2 cellular contexts compared by ENCODE assay signal in the genomic region with DNA sequence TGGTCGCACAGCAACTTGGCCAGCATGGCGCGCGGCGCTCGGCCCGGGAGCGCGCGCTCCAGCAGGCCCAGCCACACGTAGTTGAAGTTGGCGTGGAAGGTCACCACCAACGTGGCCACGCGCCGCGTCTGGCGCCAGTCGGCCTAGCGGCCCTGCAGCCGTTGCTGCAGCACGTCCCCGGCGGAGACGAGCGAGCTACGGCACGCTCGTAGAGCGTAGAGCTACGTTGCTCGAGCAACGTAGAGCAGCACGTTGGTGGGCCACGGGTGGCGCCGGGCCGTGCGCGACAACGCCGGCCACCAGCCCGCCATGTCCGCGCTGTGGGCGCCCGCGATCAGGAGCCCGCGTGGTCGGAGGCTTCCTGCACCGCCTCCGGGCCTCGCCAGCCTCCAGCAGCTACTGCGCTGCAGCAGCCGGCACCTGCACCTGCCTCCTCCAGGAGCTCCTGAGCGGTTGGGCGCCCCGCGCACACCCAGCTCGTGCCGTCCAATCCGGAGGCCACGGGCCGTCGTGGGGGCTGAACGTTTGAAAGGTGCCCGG.
TF ChIP-seq lines count a peak whose summit lies in the region.

No MANE protein-coding gene starts in this region.

TF ChIP-seq in Ishikawa, 13 proteins besides CTCF, POLR2A, EP300 and RAD21:
- TF ChIP-seq NFIC (IDR thresholded peaks at IDR 0.05), result no peak
- TF ChIP-seq, protein P1, sequence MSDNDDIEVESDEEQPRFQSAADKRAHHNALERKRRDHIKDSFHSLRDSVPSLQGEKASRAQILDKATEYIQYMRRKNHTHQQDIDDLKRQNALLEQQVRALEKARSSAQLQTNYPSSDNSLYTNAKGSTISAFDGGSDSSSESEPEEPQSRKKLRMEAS (IDR thresholded peaks at IDR 0.05), result peak; percentile 87
- no peak for TF ChIP-seq CREB1 (IDR thresholded peaks at IDR 0.05; ENCODE audit: low read depth)
- no peak for TF ChIP-seq FOXM1 (IDR thresholded peaks at IDR 0.05; ENCODE audit: borderline replicate concordance, low read depth)
- TF ChIP-seq CEBPB (IDR thresholded peaks at IDR 0.05), result no peak
- peak; percentile 52; the same call in 1 of the 2 replicates for TF ChIP-seq YY1 (IDR thresholded peaks at IDR 0.05; ENCODE audit: low read depth)
- peak; percentile 50; the same call in 1 of the 2 replicates for TF ChIP-seq TCF12 (IDR thresholded peaks at IDR 0.05; ENCODE audit: low read depth)
- 0 out of 2 replicates have a peak, but pooled peaks have one; percentile 25 for TF ChIP-seq EGR1 (IDR thresholded peaks at IDR 0.05)
- TF ChIP-seq TEAD4 (IDR thresholded peaks at IDR 0.05), result no peak
- TF ChIP-seq, protein P2, sequence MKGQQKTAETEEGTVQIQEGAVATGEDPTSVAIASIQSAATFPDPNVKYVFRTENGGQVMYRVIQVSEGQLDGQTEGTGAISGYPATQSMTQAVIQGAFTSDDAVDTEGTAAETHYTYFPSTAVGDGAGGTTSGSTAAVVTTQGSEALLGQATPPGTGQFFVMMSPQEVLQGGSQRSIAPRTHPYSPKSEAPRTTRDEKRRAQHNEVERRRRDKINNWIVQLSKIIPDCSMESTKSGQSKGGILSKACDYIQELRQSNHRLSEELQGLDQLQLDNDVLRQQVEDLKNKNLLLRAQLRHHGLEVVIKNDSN (IDR thresholded peaks at IDR 0.05), result no peak; the same call in 1 of the 2 replicates
- TF ChIP-seq TAF1 (IDR thresholded peaks at IDR 0.05; ENCODE audit: low read depth), result peak; percentile 73; the same call in 1 of the 2 replicates
- TF ChIP-seq, protein P3, sequence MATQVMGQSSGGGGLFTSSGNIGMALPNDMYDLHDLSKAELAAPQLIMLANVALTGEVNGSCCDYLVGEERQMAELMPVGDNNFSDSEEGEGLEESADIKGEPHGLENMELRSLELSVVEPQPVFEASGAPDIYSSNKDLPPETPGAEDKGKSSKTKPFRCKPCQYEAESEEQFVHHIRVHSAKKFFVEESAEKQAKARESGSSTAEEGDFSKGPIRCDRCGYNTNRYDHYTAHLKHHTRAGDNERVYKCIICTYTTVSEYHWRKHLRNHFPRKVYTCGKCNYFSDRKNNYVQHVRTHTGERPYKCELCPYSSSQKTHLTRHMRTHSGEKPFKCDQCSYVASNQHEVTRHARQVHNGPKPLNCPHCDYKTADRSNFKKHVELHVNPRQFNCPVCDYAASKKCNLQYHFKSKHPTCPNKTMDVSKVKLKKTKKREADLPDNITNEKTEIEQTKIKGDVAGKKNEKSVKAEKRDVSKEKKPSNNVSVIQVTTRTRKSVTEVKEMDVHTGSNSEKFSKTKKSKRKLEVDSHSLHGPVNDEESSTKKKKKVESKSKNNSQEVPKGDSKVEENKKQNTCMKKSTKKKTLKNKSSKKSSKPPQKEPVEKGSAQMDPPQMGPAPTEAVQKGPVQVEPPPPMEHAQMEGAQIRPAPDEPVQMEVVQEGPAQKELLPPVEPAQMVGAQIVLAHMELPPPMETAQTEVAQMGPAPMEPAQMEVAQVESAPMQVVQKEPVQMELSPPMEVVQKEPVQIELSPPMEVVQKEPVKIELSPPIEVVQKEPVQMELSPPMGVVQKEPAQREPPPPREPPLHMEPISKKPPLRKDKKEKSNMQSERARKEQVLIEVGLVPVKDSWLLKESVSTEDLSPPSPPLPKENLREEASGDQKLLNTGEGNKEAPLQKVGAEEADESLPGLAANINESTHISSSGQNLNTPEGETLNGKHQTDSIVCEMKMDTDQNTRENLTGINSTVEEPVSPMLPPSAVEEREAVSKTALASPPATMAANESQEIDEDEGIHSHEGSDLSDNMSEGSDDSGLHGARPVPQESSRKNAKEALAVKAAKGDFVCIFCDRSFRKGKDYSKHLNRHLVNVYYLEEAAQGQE (IDR thresholded peaks at IDR 0.05; ENCODE audit: low read depth), result no peak
- TF ChIP-seq ZBTB7A (IDR thresholded peaks at IDR 0.05; ENCODE audit: low read depth), result no peak

TF ChIP-seq in HepG2, 621 proteins besides CTCF, POLR2A, EP300 and RAD21:
- TF ChIP-seq TCF7 (IDR thresholded peaks at IDR 0.05; ENCODE audit: low read depth) (no peak), ZNF713 (CRISPR knock-in tag; IDR thresholded peaks at IDR 0.05) (no peak), HOXA3 (CRISPR knock-in tag; IDR thresholded peaks at IDR 0.05) (peak; percentile 34), RBM39 (IDR thresholded peaks at IDR 0.05; ENCODE audit: low read depth, low read length, poor library complexity, severe bottlenecking) (no peak), ZNF788 (CRISPR knock-in tag; IDR thresholded peaks at IDR 0.05; ENCODE audit: borderline replicate concordance) (no peak), DNMT1 (CRISPR knock-in tag; IDR thresholded peaks at IDR 0.05) (peak; percentile 70; the same call in 1 of the 2 replicates), ZNF337 (CRISPR knock-in tag; IDR thresholded peaks at IDR 0.05; ENCODE audit: borderline replicate concordance, low read depth) (no peak), ARNT (IDR thresholded peaks at IDR 0.05) (no peak)
- TF ChIP-seq, protein P4, sequence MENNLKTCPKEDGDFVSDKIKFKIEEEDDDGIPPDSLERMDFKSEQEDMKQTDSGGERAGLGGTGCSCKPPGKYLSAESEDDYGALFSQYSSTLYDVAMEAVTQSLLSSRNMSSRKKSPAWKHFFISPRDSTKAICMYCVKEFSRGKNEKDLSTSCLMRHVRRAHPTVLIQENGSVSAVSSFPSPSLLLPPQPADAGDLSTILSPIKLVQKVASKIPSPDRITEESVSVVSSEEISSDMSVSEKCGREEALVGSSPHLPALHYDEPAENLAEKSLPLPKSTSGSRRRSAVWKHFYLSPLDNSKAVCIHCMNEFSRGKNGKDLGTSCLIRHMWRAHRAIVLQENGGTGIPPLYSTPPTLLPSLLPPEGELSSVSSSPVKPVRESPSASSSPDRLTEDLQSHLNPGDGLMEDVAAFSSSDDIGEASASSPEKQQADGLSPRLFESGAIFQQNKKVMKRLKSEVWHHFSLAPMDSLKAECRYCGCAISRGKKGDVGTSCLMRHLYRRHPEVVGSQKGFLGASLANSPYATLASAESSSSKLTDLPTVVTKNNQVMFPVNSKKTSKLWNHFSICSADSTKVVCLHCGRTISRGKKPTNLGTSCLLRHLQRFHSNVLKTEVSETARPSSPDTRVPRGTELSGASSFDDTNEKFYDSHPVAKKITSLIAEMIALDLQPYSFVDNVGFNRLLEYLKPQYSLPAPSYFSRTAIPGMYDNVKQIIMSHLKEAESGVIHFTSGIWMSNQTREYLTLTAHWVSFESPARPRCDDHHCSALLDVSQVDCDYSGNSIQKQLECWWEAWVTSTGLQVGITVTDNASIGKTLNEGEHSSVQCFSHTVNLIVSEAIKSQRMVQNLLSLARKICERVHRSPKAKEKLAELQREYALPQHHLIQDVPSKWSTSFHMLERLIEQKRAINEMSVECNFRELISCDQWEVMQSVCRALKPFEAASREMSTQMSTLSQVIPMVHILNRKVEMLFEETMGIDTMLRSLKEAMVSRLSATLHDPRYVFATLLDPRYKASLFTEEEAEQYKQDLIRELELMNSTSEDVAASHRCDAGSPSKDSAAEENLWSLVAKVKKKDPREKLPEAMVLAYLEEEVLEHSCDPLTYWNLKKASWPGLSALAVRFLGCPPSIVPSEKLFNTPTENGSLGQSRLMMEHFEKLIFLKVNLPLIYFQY (CRISPR knock-in tag; IDR thresholded peaks at IDR 0.05; ENCODE audit: borderline replicate concordance), result no peak
